In genomic region chr4:3827616-3828492, GRCh38 we compare ENCODE assay signal across 8 cellular contexts.
DNase-seq lines count a peak whose midpoint lies in the region; ATAC-seq and TF ChIP-seq lines count a peak whose summit lies in the region.

No MANE protein-coding gene starts in this region.

- no peak for TF ChIP-seq POLR2A in heart left ventricle (IDR thresholded peaks at IDR 0.05)

- peaks cover 44 to 75% of the 10 kb centered on the region in 2 donors for H3K27me3 Mint-ChIP-seq in effector memory CD8-positive, alpha-beta T cell
- H3K27me3 Mint-ChIP-seq in activated naive CD4-positive, alpha-beta T cell treated with anti-CD3 and anti-CD28 coated beads, Interleukin-2, amount 10 ng/mL, durations not matched to agents 7 days and 5 days, result no peaks in the 10 kb centered on the region

- no peak overlapping the region for H3K9ac ChIP-seq in rectal smooth muscle tissue (ENCODE audit: low read length)

- H3K4me3 ChIP-seq in SJCRH30 (no peak overlapping the region), heart left ventricle (peak overlapping the region in 5 of 12 donors; percentile 3 to 30 (median 22)), rectal smooth muscle tissue (ENCODE audit: low read length) (peak overlapping the region; percentile 9)

- CTCF ChIA-PET in activated naive CD4-positive, alpha-beta T cell treated with anti-CD3 and anti-CD28 coated beads, Interleukin-2, amount 10 ng/mL, durations not matched to agents 7 days and 5 days (lab: Charles Lee), result no interaction called here

- in situ Hi-C loops in G401 (cut with HindIII; ENCODE audit: low sequenced_read_pairs), result no loop called here

- no peaks in the 10 kb centered on the region for H3K27me3 ChIP-seq in SJCRH30
- H3K27me3 ChIP-seq in heart left ventricle, result peaks cover 0 to 2% (median 0%) of the 10 kb centered on the region in 9 donors
- peaks cover 2% of the 10 kb centered on the region for H3K27me3 ChIP-seq in rectal smooth muscle tissue (ENCODE audit: control insufficient read depth, insufficient read depth, low read length)

- H3K27ac ChIP-seq in SJCRH30 (peak overlapping the region; percentile 100), heart left ventricle (peak overlapping the region in 10 of 12 donors; percentile 10 to 77 (median 54)), rectal smooth muscle tissue (ENCODE audit: low read depth, low read length) (no peak overlapping the region)

- no peaks in the 10 kb centered on the region for H3K4me1 Mint-ChIP-seq in effector memory CD8-positive, alpha-beta T cell (ENCODE audit: low read depth in 2 of 2)
- no peaks in the 10 kb centered on the region for H3K4me1 Mint-ChIP-seq in activated naive CD4-positive, alpha-beta T cell treated with anti-CD3 and anti-CD28 coated beads, Interleukin-2, amount 10 ng/mL, durations not matched to agents 7 days and 5 days

- intact Hi-C loops in heart left ventricle (cut with DNase I), result no loop called here

- H3K4me1 ChIP-seq in SJCRH30 (peaks cover 52% of the 10 kb centered on the region), heart left ventricle (peaks cover 0 to 17% (median 9%) of the 10 kb centered on the region in 12 donors), rectal smooth muscle tissue (ENCODE audit: control insufficient read depth, insufficient read depth, low read length) (peaks cover 2% of the 10 kb centered on the region)

- H3K4me3 Mint-ChIP-seq in effector memory CD8-positive, alpha-beta T cell, result no peak overlapping the region
- no peak overlapping the region for H3K4me3 Mint-ChIP-seq in activated naive CD4-positive, alpha-beta T cell treated with anti-CD3 and anti-CD28 coated beads, Interleukin-2, amount 10 ng/mL, durations not matched to agents 7 days and 5 days

- DNase-seq in G401 (ENCODE audit: low spot score) (peak; percentile 77), SJCRH30 (peak; percentile 69 to 72), heart left ventricle (peak; percentile 86 to 93 (median 88))
- no peak for DNase-seq in effector memory CD8-positive, alpha-beta T cell
- no peak for DNase-seq in activated naive CD4-positive, alpha-beta T cell treated with anti-CD3 and anti-CD28 coated beads, Interleukin-2, amount 10 ng/mL, durations not matched to agents 7 days and 5 days

- H3K9me3 ChIP-seq in SJCRH30 (replicated peaks) (no peaks in the 10 kb centered on the region), heart left ventricle (no peaks in the 10 kb centered on the region)

- peaks cover 6% of the 10 kb centered on the region for H3K36me3 Mint-ChIP-seq in effector memory CD8-positive, alpha-beta T cell (ENCODE audit: insufficient read depth)
- H3K36me3 Mint-ChIP-seq in activated naive CD4-positive, alpha-beta T cell treated with anti-CD3 and anti-CD28 coated beads, Interleukin-2, amount 10 ng/mL, durations not matched to agents 7 days and 5 days, result no peaks in the 10 kb centered on the region

- 29 to 55% (median 43%) methylated on average over 11 to 24 of the region's 24 CpGs for WGBS in heart left ventricle, 4 donors

- peak; percentile 92 to 97 (median 94) for ATAC-seq in heart left ventricle
- ATAC-seq in HG03378 (IDR thresholded peaks at IDR 0.05; ENCODE audit: unreplicated experiment), result no peak
- ATAC-seq in HG02798 (IDR thresholded peaks at IDR 0.05; ENCODE audit: poor library complexity, unreplicated experiment), result no peak
- no peak for ATAC-seq in effector memory CD8-positive, alpha-beta T cell (replicated peaks)

- TF ChIP-seq CTCF in heart left ventricle (IDR thresholded peaks at IDR 0.05), result no peak

- H3K27ac Mint-ChIP-seq in effector memory CD8-positive, alpha-beta T cell, result no peak overlapping the region
- no peak overlapping the region for H3K27ac Mint-ChIP-seq in activated naive CD4-positive, alpha-beta T cell treated with anti-CD3 and anti-CD28 coated beads, Interleukin-2, amount 10 ng/mL, durations not matched to agents 7 days and 5 days

- no peaks in the 10 kb centered on the region for H3K9me3 Mint-ChIP-seq in effector memory CD8-positive, alpha-beta T cell
- H3K9me3 Mint-ChIP-seq in activated naive CD4-positive, alpha-beta T cell treated with anti-CD3 and anti-CD28 coated beads, Interleukin-2, amount 10 ng/mL, durations not matched to agents 7 days and 5 days, result no peaks in the 10 kb centered on the region

- no peaks in the 10 kb centered on the region for H3K36me3 ChIP-seq in SJCRH30
- H3K36me3 ChIP-seq in heart left ventricle, result no peaks in the 10 kb centered on the region
- no peaks in the 10 kb centered on the region for H3K36me3 ChIP-seq in rectal smooth muscle tissue (ENCODE audit: control insufficient read depth, insufficient read depth, low read length)

Comparison
In these comparisons a context has a peak if more than half of its experiments do, and no peak if none do; other contexts are left out.
1. DNase-seq: peak in G401 (single experiment), SJCRH30 (2 of 2) and heart left ventricle (5 of 5); none in effector memory CD8-positive, alpha-beta T cell (0 of 3) and activated naive CD4-positive, alpha-beta T cell treated with anti-CD3 and anti-CD28 coated beads, Interleukin-2, amount 10 ng/mL, durations not matched to agents 7 days and 5 days (single experiment).
2. ATAC-seq: peak in heart left ventricle (4 of 4); none in HG03378 (single experiment), HG02798 (single experiment) and effector memory CD8-positive, alpha-beta T cell (single experiment).